ENCODE assay signal across 15 cellular contexts in genomic region chr17:10713336-10713735, GRCh38. TPM values are rescaled to one million over a fixed set of nuclear protein-coding genes. Genes with fewer than 3 reads are reported as not detected.
A peak's percentile ranks its signal among the peaks of the same experiment; 100 is the strongest.
DNase-seq lines count a peak whose midpoint lies in the region; ATAC-seq lines count a peak whose summit lies in the region.
"Had no signal": no experiment of that assay in that cellular context is flagged by ENCODE, and none has a peak within 500 bp of the region (broad histone marks: within the 10 kb centered on the region; RNA-seq: fewer than 3 reads in every experiment).

No MANE protein-coding gene starts in this region.

- no peaks in the 10 kb centered on the region for H3K9me3 ChIP-seq in mesenchymal stem cell (ENCODE audit: control insufficient read depth, low read length)
- H3K9me3 ChIP-seq: BLaER1 treated with 17β-estradiol and CSF1 and Interleukin-3, amounts not matched to agents 10 nM and 100 nM had no signal

- H3K27ac Mint-ChIP-seq in activated naive CD4-positive, alpha-beta T cell treated with anti-CD3 and anti-CD28 coated beads, Interleukin-2, amount 50 U/mL, for 24 hours = peak overlapping the region; percentile 26
- H3K27ac Mint-ChIP-seq in activated naive CD4-positive, alpha-beta T cell treated with anti-CD3 and anti-CD28 coated beads, Interleukin-2, amount 10 ng/mL, durations not matched to agents 7 days and 5 days = no peak overlapping the region
- no peak overlapping the region for H3K27ac Mint-ChIP-seq in activated CD4-positive, alpha-beta memory T cell treated with anti-CD3 and anti-CD28 coated beads, Interleukin-2, amount 10 ng/mL, durations not matched to agents 7 days and 5 days
- H3K27ac Mint-ChIP-seq: CD4-positive, CD25-positive, alpha-beta regulatory T cell; H9 had no signal

- no peak overlapping the region for H3K4me2 ChIP-seq in mesenchymal stem cell (ENCODE audit: low read length, poor library complexity, severe bottlenecking)
- H3K4me2 ChIP-seq: BLaER1 treated with 17β-estradiol and CSF1 and Interleukin-3, amounts not matched to agents 10 nM and 100 nM had no signal

- no peak overlapping the region for H3K4me3 ChIP-seq in mesenchymal stem cell (ENCODE audit: insufficient read depth in 1 of 2, low read depth in 1 of 2, low read length in 2 of 2)
- H3K4me3 ChIP-seq: BLaER1 treated with 17β-estradiol and CSF1 and Interleukin-3, amounts not matched to agents 10 nM and 100 nM had no signal

- no peak overlapping the region for H2BK5ac ChIP-seq in mesenchymal stem cell (ENCODE audit: low read depth, low read length, poor library complexity, severe bottlenecking)

- no peaks in the 10 kb centered on the region for H3K4me1 ChIP-seq in mesenchymal stem cell (ENCODE audit: control insufficient read depth, insufficient read depth, low read depth, low read length)
- H3K4me1 ChIP-seq: BLaER1 treated with 17β-estradiol and CSF1 and Interleukin-3, amounts not matched to agents 10 nM and 100 nM had no signal

- H2BK15ac ChIP-seq in mesenchymal stem cell (ENCODE audit: low read depth, poor library complexity, severe bottlenecking) = no peak overlapping the region

- H3K27me3 Mint-ChIP-seq in activated naive CD4-positive, alpha-beta T cell treated with anti-CD3 and anti-CD28 coated beads, Interleukin-2, amount 50 U/mL, for 24 hours = no peaks in the 10 kb centered on the region
- no peaks in the 10 kb centered on the region for H3K27me3 Mint-ChIP-seq in activated naive CD4-positive, alpha-beta T cell treated with anti-CD3 and anti-CD28 coated beads, Interleukin-2, amount 10 ng/mL, durations not matched to agents 7 days and 5 days
- H3K27me3 Mint-ChIP-seq in activated CD4-positive, alpha-beta memory T cell treated with anti-CD3 and anti-CD28 coated beads, Interleukin-2, amount 10 ng/mL, durations not matched to agents 7 days and 5 days = no peaks in the 10 kb centered on the region
- H3K27me3 Mint-ChIP-seq: CD4-positive, CD25-positive, alpha-beta regulatory T cell had no signal

- CTCF ChIA-PET in activated naive CD4-positive, alpha-beta T cell treated with anti-CD3 and anti-CD28 coated beads, Interleukin-2, amount 10 ng/mL, durations not matched to agents 7 days and 5 days (lab: Charles Lee) = no interaction called here
- CTCF ChIA-PET in activated CD4-positive, alpha-beta memory T cell treated with anti-CD3 and anti-CD28 coated beads, Interleukin-2, amount 10 ng/mL, durations not matched to agents 7 days and 5 days (lab: Charles Lee) = no interaction called here

- H3K9me3 Mint-ChIP-seq in activated naive CD4-positive, alpha-beta T cell treated with anti-CD3 and anti-CD28 coated beads, Interleukin-2, amount 50 U/mL, for 24 hours = no peaks in the 10 kb centered on the region
- no peaks in the 10 kb centered on the region for H3K9me3 Mint-ChIP-seq in activated naive CD4-positive, alpha-beta T cell treated with anti-CD3 and anti-CD28 coated beads, Interleukin-2, amount 10 ng/mL, durations not matched to agents 7 days and 5 days
- H3K9me3 Mint-ChIP-seq in activated CD4-positive, alpha-beta memory T cell treated with anti-CD3 and anti-CD28 coated beads, Interleukin-2, amount 10 ng/mL, durations not matched to agents 7 days and 5 days = no peaks in the 10 kb centered on the region
- H3K9me3 Mint-ChIP-seq: CD4-positive, CD25-positive, alpha-beta regulatory T cell; H9 had no signal

- no peak overlapping the region for H3K4ac ChIP-seq in mesenchymal stem cell (ENCODE audit: low read depth in 1 of 2, low read length in 2 of 2)

- H3K18ac ChIP-seq in mesenchymal stem cell (ENCODE audit: low read depth in 1 of 2, low read length in 2 of 2) = no peak overlapping the region

- no peak overlapping the region for H2BK120ac ChIP-seq in mesenchymal stem cell (ENCODE audit: low read depth, low read length)

- no peak overlapping the region for H3K27ac ChIP-seq in mesenchymal stem cell (ENCODE audit: low read length, poor library complexity, severe bottlenecking)
- H3K27ac ChIP-seq: BLaER1 treated with 17β-estradiol and CSF1 and Interleukin-3, amounts not matched to agents 10 nM and 100 nM had no signal

- H3K14ac ChIP-seq in mesenchymal stem cell (ENCODE audit: low read length in 2 of 2) = no peak overlapping the region

- no peak overlapping the region for H4K91ac ChIP-seq in mesenchymal stem cell (ENCODE audit: low read length)

- no peak overlapping the region for H2AFZ ChIP-seq in mesenchymal stem cell (ENCODE audit: low read depth, low read length)

- H2BK12ac ChIP-seq in mesenchymal stem cell (ENCODE audit: low read length in 2 of 2) = no peak overlapping the region

- H4K8ac ChIP-seq in mesenchymal stem cell (ENCODE audit: low read length) = no peak overlapping the region

- peaks cover 11% of the 10 kb centered on the region for H3K36me3 Mint-ChIP-seq in activated naive CD4-positive, alpha-beta T cell treated with anti-CD3 and anti-CD28 coated beads, Interleukin-2, amount 50 U/mL, for 24 hours
- peaks cover 39% of the 10 kb centered on the region for H3K36me3 Mint-ChIP-seq in activated naive CD4-positive, alpha-beta T cell treated with anti-CD3 and anti-CD28 coated beads, Interleukin-2, amount 10 ng/mL, durations not matched to agents 7 days and 5 days
- peaks cover 41% of the 10 kb centered on the region for H3K36me3 Mint-ChIP-seq in activated CD4-positive, alpha-beta memory T cell treated with anti-CD3 and anti-CD28 coated beads, Interleukin-2, amount 10 ng/mL, durations not matched to agents 7 days and 5 days (ENCODE audit: low read depth)

- POLR2A ChIA-PET in activated CD4-positive, alpha-beta memory T cell treated with anti-CD3 and anti-CD28 coated beads, Interleukin-2, amount 10 ng/mL, durations not matched to agents 7 days and 5 days (lab: Charles Lee) = no interaction called here

- peaks cover 16% of the 10 kb centered on the region for H3K79me1 ChIP-seq in mesenchymal stem cell (replicated peaks; ENCODE audit: low read length, poor library complexity, severe bottlenecking)

- H3K9ac ChIP-seq in mesenchymal stem cell (ENCODE audit: low read length) = no peak overlapping the region
- H3K9ac ChIP-seq: BLaER1 treated with 17β-estradiol and CSF1 and Interleukin-3, amounts not matched to agents 10 nM and 100 nM had no signal

- peaks cover 17 to 45% of the 10 kb centered on the region in 2 experiments for H3K36me3 ChIP-seq in mesenchymal stem cell (ENCODE audit: control insufficient read depth in 1 of 2, insufficient read depth in 2 of 2, low read depth in 1 of 2, low read length in 2 of 2)

- H3K27me3 ChIP-seq in mesenchymal stem cell (ENCODE audit: control insufficient read depth in 1 of 2, insufficient read depth in 1 of 2, low read length in 2 of 2) = no peaks in the 10 kb centered on the region
- H3K27me3 ChIP-seq: BLaER1 treated with 17β-estradiol and CSF1 and Interleukin-3, amounts not matched to agents 10 nM and 100 nM had no signal

- no peak for DNase-seq in activated naive CD4-positive, alpha-beta T cell treated with anti-CD3 and anti-CD28 coated beads, Interleukin-2, amount 10 ng/mL, durations not matched to agents 7 days and 5 days
- DNase-seq in HCEC 1CT (peak; percentile 22), fibroblast of gingiva (ENCODE audit: low read depth) (peak; percentile 74), mesenchymal stem cell (peak; percentile 39), SHP77 treated with DMSO at 0.1 percent for 48 hours (lab: John Stamatoyannopoulos, UW) (no peak)
- no peak for DNase-seq in activated CD4-positive, alpha-beta memory T cell treated with anti-CD3 and anti-CD28 coated beads, Interleukin-2, amount 10 ng/mL, durations not matched to agents 7 days and 5 days
- DNase-seq: 8988T; CD4-positive, CD25-positive, alpha-beta regulatory T cell; DMS79; GF-D8; GOT3; H9 had no signal

- ATAC-seq in GM18867 (IDR thresholded peaks at IDR 0.05; ENCODE audit: unreplicated experiment) = no peak

- no peak overlapping the region for H3K4me3 Mint-ChIP-seq in activated naive CD4-positive, alpha-beta T cell treated with anti-CD3 and anti-CD28 coated beads, Interleukin-2, amount 50 U/mL, for 24 hours
- H3K4me3 Mint-ChIP-seq in activated naive CD4-positive, alpha-beta T cell treated with anti-CD3 and anti-CD28 coated beads, Interleukin-2, amount 10 ng/mL, durations not matched to agents 7 days and 5 days = no peak overlapping the region
- no peak overlapping the region for H3K4me3 Mint-ChIP-seq in activated CD4-positive, alpha-beta memory T cell treated with anti-CD3 and anti-CD28 coated beads, Interleukin-2, amount 10 ng/mL, durations not matched to agents 7 days and 5 days
- H3K4me3 Mint-ChIP-seq: CD4-positive, CD25-positive, alpha-beta regulatory T cell; H9 had no signal

- H3K23ac ChIP-seq in mesenchymal stem cell (ENCODE audit: low read length in 2 of 2) = no peak overlapping the region

- H3K4me1 Mint-ChIP-seq in activated naive CD4-positive, alpha-beta T cell treated with anti-CD3 and anti-CD28 coated beads, Interleukin-2, amount 50 U/mL, for 24 hours = peaks cover 17% of the 10 kb centered on the region
- H3K4me1 Mint-ChIP-seq in activated naive CD4-positive, alpha-beta T cell treated with anti-CD3 and anti-CD28 coated beads, Interleukin-2, amount 10 ng/mL, durations not matched to agents 7 days and 5 days = no peaks in the 10 kb centered on the region
- peaks cover 2% of the 10 kb centered on the region for H3K4me1 Mint-ChIP-seq in activated CD4-positive, alpha-beta memory T cell treated with anti-CD3 and anti-CD28 coated beads, Interleukin-2, amount 10 ng/mL, durations not matched to agents 7 days and 5 days
- H3K4me1 Mint-ChIP-seq: H9 had no signal

- H2AK5ac ChIP-seq in mesenchymal stem cell (ENCODE audit: low read length, severe bottlenecking) = no peak overlapping the region

- WGBS in mesenchymal stem cell = 93% methylated on average over 2 of the region's 2 CpGs

RNA-seq across cellular contexts. Expression of gene ADPRM, which starts 15.9 kb away (rescaled TPM):
- 9.4 TPM for polyA plus RNA-seq in mesenchymal stem cell (2013, experiment 1 of 2)
- 10.2 TPM for polyA plus RNA-seq in mesenchymal stem cell (2013, experiment 2 of 2)
- total RNA-seq in activated CD4-positive, alpha-beta memory T cell treated with anti-CD3 and anti-CD28 coated beads, Interleukin-2, amount 10 ng/mL, durations not matched to agents 7 days and 5 days = 10 to 100 TPM; 15.3 to 15.4 TPM

RNA-seq across cellular contexts. Expression of gene SCO1, which starts 16.0 kb away (rescaled TPM):
- 17.5 TPM for polyA plus RNA-seq in mesenchymal stem cell (2013, experiment 1 of 2)
- 16.0 TPM for polyA plus RNA-seq in mesenchymal stem cell (2013, experiment 2 of 2)
- total RNA-seq in activated CD4-positive, alpha-beta memory T cell treated with anti-CD3 and anti-CD28 coated beads, Interleukin-2, amount 10 ng/mL, durations not matched to agents 7 days and 5 days = 10 to 100 TPM; 19.9 to 24.5 TPM

RNA-seq across cellular contexts. Expression of gene TMEM220, which starts 16.5 kb away (rescaled TPM):
- polyA plus RNA-seq in mesenchymal stem cell (2013, experiment 1 of 2) = 7.5 TPM
- polyA plus RNA-seq in mesenchymal stem cell (2013, experiment 2 of 2) = 6.3 TPM
- total RNA-seq in activated CD4-positive, alpha-beta memory T cell treated with anti-CD3 and anti-CD28 coated beads, Interleukin-2, amount 10 ng/mL, durations not matched to agents 7 days and 5 days = under 1 TPM; 0.10 to 0.78 TPM

RNA-seq across cellular contexts. Expression of gene MYH3, which starts 56.2 kb away (rescaled TPM):
- polyA plus RNA-seq in mesenchymal stem cell (2013, experiment 1 of 2) = 0.33 TPM
- 0.25 TPM for polyA plus RNA-seq in mesenchymal stem cell (2013, experiment 2 of 2)
- total RNA-seq in activated CD4-positive, alpha-beta memory T cell treated with anti-CD3 and anti-CD28 coated beads, Interleukin-2, amount 10 ng/mL, durations not matched to agents 7 days and 5 days = 1 to 10 TPM; 2.5 to 3.0 TPM

Comparison
In these comparisons a context has a peak if more than half of its experiments do, and no peak if none do; other contexts are left out.
1. DNase-seq: peak in HCEC 1CT (single experiment), fibroblast of gingiva (single experiment) and mesenchymal stem cell (single experiment); none in activated naive CD4-positive, alpha-beta T cell treated with anti-CD3 and anti-CD28 coated beads, Interleukin-2, amount 10 ng/mL, durations not matched to agents 7 days and 5 days (single experiment), activated CD4-positive, alpha-beta memory T cell treated with anti-CD3 and anti-CD28 coated beads, Interleukin-2, amount 10 ng/mL, durations not matched to agents 7 days and 5 days (single experiment) and SHP77 treated with DMSO at 0.1 percent for 48 hours (single experiment).